In the genomic region with DNA sequence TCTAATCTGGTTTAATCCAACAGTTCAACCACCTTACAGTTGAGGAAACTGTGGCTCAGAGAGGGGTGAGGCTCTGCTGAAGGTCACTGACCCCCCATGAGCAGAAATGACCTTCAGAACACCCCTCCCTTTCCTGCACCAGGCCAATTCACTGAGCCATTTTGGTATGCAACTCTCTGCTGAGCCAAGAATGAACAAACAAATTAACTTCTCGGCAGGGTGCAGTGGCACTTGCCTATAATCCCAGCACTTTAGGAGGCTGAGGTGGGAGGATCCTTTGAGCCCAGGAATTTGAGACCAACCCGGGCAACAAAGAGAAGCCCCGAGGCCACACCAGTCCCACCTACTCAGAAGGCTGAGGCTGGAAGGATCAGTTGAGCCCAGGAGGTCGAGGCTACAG, we compare ENCODE assay signal across 19 cellular contexts.
"Had no signal": no experiment of that assay in that cellular context is flagged by ENCODE, and none has a peak within 500 bp of the region (broad histone marks: within the 10 kb centered on the region; RNA-seq: fewer than 3 reads in every experiment).

No MANE protein-coding gene starts in this region.

- H3K36me3 ChIP-seq: ascending aorta, gastrocnemius medialis, left ventricle myocardium inferior had no signal

- H3K9me3 Mint-ChIP-seq: activated CD4-positive, alpha-beta T cell treated with anti-CD3 and anti-CD28 coated beads, Interleukin-2, amount 10 ng/mL, durations not matched to agents 7 days and 5 days; activated naive CD8-positive, alpha-beta T cell treated with anti-CD3 and anti-CD28 coated beads, Interleukin-2, amount 50 U/mL, for 24 hours; activated T-cell treated with anti-CD3 and anti-CD28 coated beads, Interleukin-2, amount 50 U/mL, for 24 hours; stimulated activated effector memory CD8-positive, alpha-beta T cell treated with anti-CD3 and anti-CD28 coated beads, Interleukin-12 subunit alpha, Interleukin-12 subunit beta, amount 100 ng/mL, for 72 hours had no signal

- H3K9me3 ChIP-seq: ascending aorta, gastrocnemius medialis, left ventricle myocardium inferior, testis had no signal

- DNase-seq: activated CD4-positive, alpha-beta T cell treated with anti-CD3 and anti-CD28 coated beads, Interleukin-2, amount 10 ng/mL, durations not matched to agents 7 days and 5 days; activated CD8-positive, alpha-beta T cell treated with anti-CD3 and anti-CD28 coated beads, Interleukin-2, amount 10 ng/mL, durations not matched to agents 7 days and 5 days; activated effector memory CD4-positive, alpha-beta T cell treated with Interleukin-2 at 50 U/mL for 16 hours; activated naive CD4-positive, alpha-beta T cell treated with anti-CD3 and anti-CD28 coated beads, Interleukin-2, amount 10 ng/mL, durations not matched to agents 7 days and 5 days; activated naive CD8-positive, alpha-beta T cell treated with anti-CD3 and anti-CD28 coated beads, Interleukin-2, amount 50 U/mL, for 24 hours; activated T-cell treated with anti-CD3 and anti-CD28 coated beads, Interleukin-2, amount 50 U/mL, for 24 hours; cortex of kidney; effector CD4-positive, alpha-beta T cell; gastrocnemius medialis; head of caudate nucleus; stimulated activated CD4-positive, alpha-beta T cell treated with anti-CD3 and anti-CD28 coated beads, Interleukin-4, amount 100 ng/mL, for 24 hours; T1000; testis had no signal

- H3K4me3 ChIP-seq: ascending aorta, gastrocnemius medialis, left ventricle myocardium inferior, smooth muscle cell, testis had no signal

- H3K36me3 Mint-ChIP-seq: activated naive CD4-positive, alpha-beta T cell treated with anti-CD3 and anti-CD28 coated beads, Interleukin-2, amount 10 ng/mL, durations not matched to agents 7 days and 5 days had no signal

- H3K27me3 ChIP-seq: ascending aorta, testis had no signal

- H3K27ac Mint-ChIP-seq: activated CD4-positive, alpha-beta T cell treated with anti-CD3 and anti-CD28 coated beads, Interleukin-2, amount 10 ng/mL, durations not matched to agents 7 days and 5 days; activated CD8-positive, alpha-beta T cell treated with anti-CD3 and anti-CD28 coated beads, Interleukin-2, amount 10 ng/mL, durations not matched to agents 7 days and 5 days; activated naive CD4-positive, alpha-beta T cell treated with anti-CD3 and anti-CD28 coated beads, Interleukin-2, amount 10 ng/mL, durations not matched to agents 7 days and 5 days; activated naive CD8-positive, alpha-beta T cell treated with anti-CD3 and anti-CD28 coated beads, Interleukin-2, amount 50 U/mL, for 24 hours; activated T-cell treated with anti-CD3 and anti-CD28 coated beads, Interleukin-2, amount 50 U/mL, for 24 hours; stimulated activated effector memory CD8-positive, alpha-beta T cell treated with anti-CD3 and anti-CD28 coated beads, Interleukin-12 subunit alpha, Interleukin-12 subunit beta, amount 100 ng/mL, for 72 hours had no signal

- H3K4me1 ChIP-seq: ascending aorta, gastrocnemius medialis, testis had no signal

- H3K4me3 Mint-ChIP-seq: activated CD4-positive, alpha-beta T cell treated with anti-CD3 and anti-CD28 coated beads, Interleukin-2, amount 10 ng/mL, durations not matched to agents 7 days and 5 days; activated CD8-positive, alpha-beta T cell treated with anti-CD3 and anti-CD28 coated beads, Interleukin-2, amount 10 ng/mL, durations not matched to agents 7 days and 5 days; activated naive CD4-positive, alpha-beta T cell treated with anti-CD3 and anti-CD28 coated beads, Interleukin-2, amount 10 ng/mL, durations not matched to agents 7 days and 5 days; activated naive CD8-positive, alpha-beta T cell treated with anti-CD3 and anti-CD28 coated beads, Interleukin-2, amount 50 U/mL, for 24 hours; activated T-cell treated with anti-CD3 and anti-CD28 coated beads, Interleukin-2, amount 50 U/mL, for 24 hours; stimulated activated effector memory CD8-positive, alpha-beta T cell treated with anti-CD3 and anti-CD28 coated beads, Interleukin-12 subunit alpha, Interleukin-12 subunit beta, amount 100 ng/mL, for 72 hours had no signal

- H3K4me1 Mint-ChIP-seq: activated CD4-positive, alpha-beta T cell treated with anti-CD3 and anti-CD28 coated beads, Interleukin-2, amount 10 ng/mL, durations not matched to agents 7 days and 5 days; activated naive CD4-positive, alpha-beta T cell treated with anti-CD3 and anti-CD28 coated beads, Interleukin-2, amount 10 ng/mL, durations not matched to agents 7 days and 5 days; activated naive CD8-positive, alpha-beta T cell treated with anti-CD3 and anti-CD28 coated beads, Interleukin-2, amount 50 U/mL, for 24 hours; stimulated activated effector memory CD8-positive, alpha-beta T cell treated with anti-CD3 and anti-CD28 coated beads, Interleukin-12 subunit alpha, Interleukin-12 subunit beta, amount 100 ng/mL, for 72 hours had no signal

- H3K27ac ChIP-seq: ascending aorta, gastrocnemius medialis, left ventricle myocardium inferior, testis had no signal

- H3K4me2 ChIP-seq: smooth muscle cell had no signal

- ATAC-seq: activated CD4-positive, CD25-positive, alpha-beta regulatory T cell treated with anti-CD3 and anti-CD28 coated beads, Interleukin-2, amount 50 U/mL, for 24 hours; activated CD8-positive, alpha-beta T cell treated with anti-CD3 and anti-CD28 coated beads, Interleukin-2, amount 10 ng/mL, durations not matched to agents 7 days and 5 days; activated naive CD8-positive, alpha-beta T cell treated with anti-CD3 and anti-CD28 coated beads, Interleukin-2, amount 50 U/mL, for 24 hours; gastrocnemius medialis; sciatic nerve; stimulated activated effector memory CD8-positive, alpha-beta T cell treated with anti-CD3 and anti-CD28 coated beads, Interleukin-12 subunit alpha, Interleukin-12 subunit beta, amount 100 ng/mL, for 72 hours had no signal
